Comparison of ENCODE assay signal across 30 cellular contexts in the genomic region with DNA sequence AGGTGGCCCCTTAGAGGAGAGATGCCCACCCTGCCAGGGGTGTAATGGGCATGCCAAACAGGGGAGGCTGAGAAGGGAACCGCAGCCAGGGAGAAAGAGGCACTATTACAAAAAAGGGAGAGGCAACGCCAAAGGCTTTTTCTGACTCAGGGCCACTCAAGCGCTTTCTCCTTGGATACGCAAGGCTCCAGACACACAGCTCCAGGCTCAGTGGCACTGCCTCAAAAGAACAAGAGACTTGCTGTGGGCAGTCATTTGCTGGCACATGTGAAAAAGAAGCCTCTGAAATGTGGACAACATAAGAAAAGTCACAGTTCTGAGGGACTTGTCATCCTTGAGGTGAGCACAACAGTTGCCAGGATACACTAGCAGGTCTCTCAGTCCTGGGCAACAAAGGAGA.
A peak's percentile ranks its signal among the peaks of the same experiment; 100 is the strongest.
DNase-seq lines count a peak whose midpoint lies in the region; ATAC-seq and TF ChIP-seq lines count a peak whose summit lies in the region.
"Had no signal": no experiment of that assay in that cellular context is flagged by ENCODE, and none has a peak within 500 bp of the region (broad histone marks: within the 10 kb centered on the region; RNA-seq: fewer than 3 reads in every experiment).

No MANE protein-coding gene starts in this region.

- no peak overlapping the region for H3K4me3 Mint-ChIP-seq in osteocyte (ENCODE audit: unreplicated experiment)
- H3K4me3 Mint-ChIP-seq: activated B cell treated with CpG ODN at 0.5 μM for 24 hours; activated naive CD4-positive, alpha-beta T cell treated with anti-CD3 and anti-CD28 coated beads, Interleukin-2, amount 10 ng/mL, durations not matched to agents 7 days and 5 days; immature natural killer cell had no signal

- H3K4me2 ChIP-seq in osteoblast (ENCODE audit: insufficient read depth, low read length): peak overlapping the region; percentile 71
- H3K4me2 ChIP-seq: BLaER1 had no signal

- TF ChIP-seq CTCF in osteoblast (IDR thresholded peaks at IDR 0.05; ENCODE audit: extremely low read depth, low read depth, low read length) (no peak), osteocyte (IDR thresholded peaks at IDR 0.05) (no peak)

- peaks cover 9% of the 10 kb centered on the region for H3K4me1 Mint-ChIP-seq in osteocyte (ENCODE audit: unreplicated experiment)
- H3K4me1 Mint-ChIP-seq: activated B cell treated with CpG ODN at 0.5 μM for 24 hours; activated naive CD4-positive, alpha-beta T cell treated with anti-CD3 and anti-CD28 coated beads, Interleukin-2, amount 10 ng/mL, durations not matched to agents 7 days and 5 days; immature natural killer cell had no signal

- no peaks in the 10 kb centered on the region for H3K9me3 ChIP-seq in SJSA1 (replicated peaks)
- no peaks in the 10 kb centered on the region for H3K9me3 ChIP-seq in osteoblast (ENCODE audit: low read depth, low read length)
- H3K9me3 ChIP-seq: BLaER1, Caco-2, gastroesophageal sphincter, upper lobe of right lung had no signal

- H3K27me3 ChIP-seq in SJSA1 (replicated peaks) (no peaks in the 10 kb centered on the region), osteoblast (ENCODE audit: insufficient read depth, low read length) (no peaks in the 10 kb centered on the region)
- H3K27me3 ChIP-seq: BLaER1, gastroesophageal sphincter, upper lobe of right lung had no signal

- no peaks in the 10 kb centered on the region for H3K36me3 Mint-ChIP-seq in osteocyte (ENCODE audit: unreplicated experiment)
- H3K36me3 Mint-ChIP-seq: activated naive CD4-positive, alpha-beta T cell treated with anti-CD3 and anti-CD28 coated beads, Interleukin-2, amount 10 ng/mL, durations not matched to agents 7 days and 5 days; immature natural killer cell had no signal

- DNase-seq in ELF-1 (ENCODE audit: low read depth, low spot score) (peak; percentile 14), SJSA1 (ENCODE audit: low read depth in 1 of 2, low spot score in 2 of 2) (peak in 1 of 2 experiments; percentile 77), ecto neural progenitor cell (ENCODE audit: low spot score) (peak; percentile 44), osteoblast (ENCODE audit: insufficient read length, low spot score, missing footprints) (peak; percentile 68), AG08395 (ENCODE audit: low spot score) (no peak), osteocyte (ENCODE audit: extremely low spot score, unreplicated experiment) (no peak)
- DNase-seq: ACHN; activated B cell treated with CpG ODN at 0.5 μM for 24 hours; activated CD4-positive, alpha-beta T cell treated with anti-CD3 and anti-CD28 coated beads, Interleukin-2, amount 50 U/mL, for 4 hours; activated naive CD4-positive, alpha-beta T cell treated with anti-CD3 and anti-CD28 coated beads, Interleukin-2, amount 10 ng/mL, durations not matched to agents 7 days and 5 days; Caco-2; GF-D8; immature natural killer cell; NCI-H1092; NCI-H1930; NCI-H526 treated with DMSO at 0.1 percent for 48 hours; retina; SHP77; small intestine; stimulated activated CD4-positive, alpha-beta T cell treated with anti-CD3 and anti-CD28 coated beads, Interleukin-1b, Interleukin-23, amount 100 ng/mL, for 48 hours; stimulated activated CD8-positive, alpha-beta memory T cell treated with anti-CD3 and anti-CD28 coated beads, Interleukin-4, amount 100 ng/mL, for 48 hours; SW 1271; T1000; upper lobe of right lung had no signal

- H3K4me1 ChIP-seq in SJSA1 (replicated peaks) (peaks cover 32% of the 10 kb centered on the region), osteoblast (ENCODE audit: insufficient read depth, low read length) (peaks cover 32% of the 10 kb centered on the region)
- H3K4me1 ChIP-seq: BLaER1, Caco-2, gastroesophageal sphincter, upper lobe of right lung had no signal

- ATAC-seq in GM18519 (IDR thresholded peaks at IDR 0.05; ENCODE audit: low FRiP score, unreplicated experiment): no peak
- ATAC-seq in GM19023 (IDR thresholded peaks at IDR 0.05; ENCODE audit: unreplicated experiment): no peak
- ATAC-seq: gastroesophageal sphincter, Panc1 had no signal

- H3K27me3 Mint-ChIP-seq in osteocyte (ENCODE audit: unreplicated experiment): no peaks in the 10 kb centered on the region
- H3K27me3 Mint-ChIP-seq: activated naive CD4-positive, alpha-beta T cell treated with anti-CD3 and anti-CD28 coated beads, Interleukin-2, amount 10 ng/mL, durations not matched to agents 7 days and 5 days had no signal

- H2AFZ ChIP-seq in osteoblast (ENCODE audit: low read length): no peak overlapping the region

- H3K27ac ChIP-seq in SJSA1: peak overlapping the region; percentile 30
- peak overlapping the region; percentile 66 for H3K27ac ChIP-seq in osteoblast (ENCODE audit: low read depth, low read length)
- H3K27ac ChIP-seq: BLaER1, coronary artery, gastroesophageal sphincter, upper lobe of right lung had no signal

- no peaks in the 10 kb centered on the region for H3K9me3 Mint-ChIP-seq in osteocyte (ENCODE audit: unreplicated experiment)
- H3K9me3 Mint-ChIP-seq: activated B cell treated with CpG ODN at 0.5 μM for 24 hours; activated naive CD4-positive, alpha-beta T cell treated with anti-CD3 and anti-CD28 coated beads, Interleukin-2, amount 10 ng/mL, durations not matched to agents 7 days and 5 days had no signal

- no peaks in the 10 kb centered on the region for H3K79me2 ChIP-seq in osteoblast (ENCODE audit: insufficient read depth, low read length)

- H3K36me3 ChIP-seq in SJSA1 (no peaks in the 10 kb centered on the region), osteoblast (ENCODE audit: insufficient read depth, low read length) (peaks cover 3% of the 10 kb centered on the region)
- H3K36me3 ChIP-seq: BLaER1, gastroesophageal sphincter, upper lobe of right lung had no signal

- H3K27ac Mint-ChIP-seq in osteocyte (ENCODE audit: unreplicated experiment): no peak overlapping the region
- H3K27ac Mint-ChIP-seq: activated B cell treated with CpG ODN at 0.5 μM for 24 hours; activated naive CD4-positive, alpha-beta T cell treated with anti-CD3 and anti-CD28 coated beads, Interleukin-2, amount 10 ng/mL, durations not matched to agents 7 days and 5 days; immature natural killer cell had no signal

- H4K20me1 ChIP-seq in osteoblast (ENCODE audit: insufficient read depth, low read length): no peaks in the 10 kb centered on the region
- H4K20me1 ChIP-seq: BLaER1 had no signal

- H3K4me3 ChIP-seq in SJSA1 (no peak overlapping the region), osteoblast (ENCODE audit: insufficient read depth, low read length) (peak overlapping the region; percentile 42)
- H3K4me3 ChIP-seq: BLaER1, coronary artery, gastroesophageal sphincter, upper lobe of right lung had no signal

Comparison
In these comparisons a context has a peak if more than half of its experiments do, and no peak if none do; other contexts are left out.
1. DNase-seq: peak in ELF-1 (single experiment), ecto neural progenitor cell (single experiment) and osteoblast (single experiment); none in AG08395 (single experiment) and osteocyte (single experiment).